ENCODE assay signal across 25 cellular contexts in genomic region chr6:3902786-3903648, GRCh38. TPM values are rescaled to one million over a fixed set of nuclear protein-coding genes. Genes with fewer than 3 reads are reported as not detected.
DNase-seq lines count a peak whose midpoint lies in the region; ATAC-seq and TF ChIP-seq lines count a peak whose summit lies in the region.
"Had no signal": no experiment of that assay in that cellular context is flagged by ENCODE, and none has a peak within 500 bp of the region (broad histone marks: within the 10 kb centered on the region; RNA-seq: fewer than 3 reads in every experiment).

No MANE protein-coding gene starts in this region.

- H3K4me3 ChIP-seq in heart right ventricle (peak overlapping the region in 1 of 10 donors; percentile 17), mesenchymal stem cell (ENCODE audit: insufficient read depth in 1 of 2, low read depth in 1 of 2, low read length in 2 of 2) (no peak overlapping the region), upper lobe of right lung (no peak overlapping the region)
- H3K4me3 ChIP-seq: body of pancreas, esophagus squamous epithelium, left lung had no signal

- H3K27me3 Mint-ChIP-seq in MCF 10A (ENCODE audit: insufficient read depth, unreplicated experiment), result no peaks in the 10 kb centered on the region
- peaks cover 5% of the 10 kb centered on the region for H3K27me3 Mint-ChIP-seq in endothelial cell (ENCODE audit: unreplicated experiment)

- peak overlapping the region in 2 of 10 donors; percentile 6 to 34 for H3K27ac ChIP-seq in heart right ventricle
- H3K27ac ChIP-seq in mesenchymal stem cell (ENCODE audit: low read length, poor library complexity, severe bottlenecking), result no peak overlapping the region
- no peak overlapping the region for H3K27ac ChIP-seq in upper lobe of right lung
- H3K27ac ChIP-seq: 22Rv1, body of pancreas, esophagus squamous epithelium, left lung had no signal

- no peak overlapping the region for H3K4me2 ChIP-seq in mesenchymal stem cell (ENCODE audit: low read length, poor library complexity, severe bottlenecking)

- H3K27ac Mint-ChIP-seq in MCF 10A (ENCODE audit: low read depth, unreplicated experiment), result no peak overlapping the region
- H3K27ac Mint-ChIP-seq in endothelial cell (ENCODE audit: unreplicated experiment), result no peak overlapping the region
- H3K27ac Mint-ChIP-seq: activated B cell treated with CpG ODN at 0.5 μM for 24 hours; activated CD4-positive, alpha-beta memory T cell treated with anti-CD3 and anti-CD28 coated beads for 36 hours; activated naive CD8-positive, alpha-beta T cell treated with anti-CD3 and anti-CD28 coated beads, Interleukin-2, amount 10 ng/mL, durations not matched to agents 7 days and 5 days; immature natural killer cell; mesothelial cell of epicardium; natural killer cell had no signal

- no peak overlapping the region for H3K18ac ChIP-seq in mesenchymal stem cell (ENCODE audit: low read depth in 1 of 2, low read length in 2 of 2)

- H3K4me3 Mint-ChIP-seq in MCF 10A (ENCODE audit: unreplicated experiment), result no peak overlapping the region
- no peak overlapping the region for H3K4me3 Mint-ChIP-seq in endothelial cell (ENCODE audit: unreplicated experiment)
- H3K4me3 Mint-ChIP-seq: activated B cell treated with CpG ODN at 0.5 μM for 24 hours; activated CD4-positive, alpha-beta memory T cell treated with anti-CD3 and anti-CD28 coated beads for 36 hours; activated naive CD8-positive, alpha-beta T cell treated with anti-CD3 and anti-CD28 coated beads, Interleukin-2, amount 10 ng/mL, durations not matched to agents 7 days and 5 days; mesothelial cell of epicardium; natural killer cell had no signal

- H3K27me3 ChIP-seq in heart right ventricle, result no peaks in the 10 kb centered on the region
- no peaks in the 10 kb centered on the region for H3K27me3 ChIP-seq in mesenchymal stem cell (ENCODE audit: control insufficient read depth in 1 of 2, insufficient read depth in 1 of 2, low read length in 2 of 2)
- no peaks in the 10 kb centered on the region for H3K27me3 ChIP-seq in upper lobe of right lung
- H3K27me3 ChIP-seq: body of pancreas, left lung had no signal

- ATAC-seq in heart right ventricle (peak in 5 of 8 donors; percentile 14 to 42 (median 31)), left ventricle myocardium superior (no peak), upper lobe of right lung (peak; percentile 43)
- ATAC-seq: body of pancreas, left lung, natural killer cell had no signal

- H3K9me3 Mint-ChIP-seq in MCF 10A (ENCODE audit: unreplicated experiment) (no peaks in the 10 kb centered on the region), endothelial cell (ENCODE audit: unreplicated experiment) (no peaks in the 10 kb centered on the region)
- H3K9me3 Mint-ChIP-seq: activated B cell treated with CpG ODN at 0.5 μM for 24 hours; activated CD4-positive, alpha-beta memory T cell treated with anti-CD3 and anti-CD28 coated beads for 36 hours; activated naive CD8-positive, alpha-beta T cell treated with anti-CD3 and anti-CD28 coated beads, Interleukin-2, amount 10 ng/mL, durations not matched to agents 7 days and 5 days; immature natural killer cell; natural killer cell had no signal

- DNase-seq in heart right ventricle (no peak), left ventricle myocardium superior (no peak), UCSD-AML1 (lab: John Stamatoyannopoulos, UW; ENCODE audit: unreplicated experiment) (peak; percentile 16), mesenchymal stem cell (no peak), upper lobe of right lung (no peak), MCF 10A (ENCODE audit: unreplicated experiment) (no peak), NCI-H82 treated with DMSO at 0.1 percent for 48 hours (lab: John Stamatoyannopoulos, UW; ENCODE audit: unreplicated experiment) (no peak), endothelial cell (ENCODE audit: low spot score) (no peak)
- DNase-seq: activated B cell treated with CpG ODN at 0.5 μM for 24 hours; activated CD4-positive, alpha-beta memory T cell treated with anti-CD3 and anti-CD28 coated beads for 36 hours; activated naive CD8-positive, alpha-beta T cell treated with anti-CD3 and anti-CD28 coated beads, Interleukin-2, amount 10 ng/mL, durations not matched to agents 7 days and 5 days; body of pancreas; effector memory CD4-positive, alpha-beta T cell; esophagus squamous epithelium; hippocampal formation; immature natural killer cell; left lung; natural killer cell; NCI-H510A treated with DMSO at 0.1 percent for 48 hours; stimulated activated CD4-positive, alpha-beta T cell treated with anti-CD3 and anti-CD28 coated beads, Interleukin-4, amount 100 ng/mL, for 24 hours; stimulated activated naive CD4-positive, alpha-beta T cell treated with Interleukin-2 at 50 U/mL for 16 hours; T-helper 9 cell; trophoblast cell had no signal

- 69 to 78% methylated on average over 13 of the region's 13 CpGs for WGBS in heart right ventricle, 2 donors
- 95% methylated on average over 12 of the region's 13 CpGs for WGBS in mesenchymal stem cell

- no peak overlapping the region for H3K4ac ChIP-seq in mesenchymal stem cell (ENCODE audit: low read depth in 1 of 2, low read length in 2 of 2)

- H4K8ac ChIP-seq in mesenchymal stem cell (ENCODE audit: low read length), result no peak overlapping the region

- H3K9me3 ChIP-seq in heart right ventricle (no peaks in the 10 kb centered on the region), mesenchymal stem cell (ENCODE audit: control insufficient read depth, low read length) (no peaks in the 10 kb centered on the region), upper lobe of right lung (no peaks in the 10 kb centered on the region)
- H3K9me3 ChIP-seq: body of pancreas, esophagus squamous epithelium, left lung had no signal

- no peaks in the 10 kb centered on the region for H3K36me3 ChIP-seq in heart right ventricle
- no peaks in the 10 kb centered on the region for H3K36me3 ChIP-seq in mesenchymal stem cell (ENCODE audit: control insufficient read depth in 1 of 2, insufficient read depth in 2 of 2, low read depth in 1 of 2, low read length in 2 of 2)
- H3K36me3 ChIP-seq in upper lobe of right lung, result no peaks in the 10 kb centered on the region
- H3K36me3 ChIP-seq: esophagus squamous epithelium, left lung had no signal

- H3K14ac ChIP-seq in mesenchymal stem cell (ENCODE audit: low read length in 2 of 2), result no peak overlapping the region

- no peak overlapping the region for H3K23ac ChIP-seq in mesenchymal stem cell (ENCODE audit: low read length in 2 of 2)

- H3K36me3 Mint-ChIP-seq in MCF 10A (ENCODE audit: insufficient read depth, unreplicated experiment), result no peaks in the 10 kb centered on the region
- H3K36me3 Mint-ChIP-seq in endothelial cell (ENCODE audit: low read depth, unreplicated experiment), result no peaks in the 10 kb centered on the region
- H3K36me3 Mint-ChIP-seq: activated CD4-positive, alpha-beta memory T cell treated with anti-CD3 and anti-CD28 coated beads for 36 hours; activated naive CD8-positive, alpha-beta T cell treated with anti-CD3 and anti-CD28 coated beads, Interleukin-2, amount 10 ng/mL, durations not matched to agents 7 days and 5 days; immature natural killer cell; mesothelial cell of epicardium; natural killer cell had no signal

- H4K91ac ChIP-seq in mesenchymal stem cell (ENCODE audit: low read length), result no peak overlapping the region

- intact Hi-C loops in heart right ventricle (cut with DNase I) (no loop called here), left ventricle myocardium superior (cut with micrococcal nuclease) (no loop called here), upper lobe of right lung (cut with DNase I) (no loop called here), MCF 10A (cut with micrococcal nuclease) (no loop called here)

- POLR2A ChIA-PET in MCF 10A (lab: Yijun Ruan, JAX), result interaction anchor here (1.6 to 2.2 kb wide), 2 partner anchors 10 to 29 kb away, joined by 3 to 8 read pairs; no protein-coding TSS in a partner anchor

- no TSS peak for BruUV-seq in MCF 10A (replicated peaks; lab: Mats Ljungman, UMichigan)

- peak overlapping the region; percentile 44 for H3K9ac ChIP-seq in mesenchymal stem cell (ENCODE audit: low read length)

- H2AK5ac ChIP-seq in mesenchymal stem cell (ENCODE audit: low read length, severe bottlenecking), result no peak overlapping the region

- CTCF ChIA-PET in MCF 10A (lab: Yijun Ruan, JAX), result interaction anchor here (0.5 kb wide), 1 partner anchor 25 kb away, joined by 4 read pairs; no protein-coding TSS in a partner anchor

- H3K4me1 Mint-ChIP-seq in MCF 10A (ENCODE audit: insufficient read depth, unreplicated experiment) (peaks cover 17% of the 10 kb centered on the region), endothelial cell (ENCODE audit: unreplicated experiment) (peaks cover 36% of the 10 kb centered on the region)
- H3K4me1 Mint-ChIP-seq: activated B cell treated with CpG ODN at 0.5 μM for 24 hours; activated naive CD8-positive, alpha-beta T cell treated with anti-CD3 and anti-CD28 coated beads, Interleukin-2, amount 10 ng/mL, durations not matched to agents 7 days and 5 days; immature natural killer cell; natural killer cell had no signal

- H2BK15ac ChIP-seq in mesenchymal stem cell (ENCODE audit: low read depth, poor library complexity, severe bottlenecking), result no peak overlapping the region

- peaks cover 0 to 16% (median 10%) of the 10 kb centered on the region in 9 donors for H3K4me1 ChIP-seq in heart right ventricle
- H3K4me1 ChIP-seq in mesenchymal stem cell (ENCODE audit: control insufficient read depth, insufficient read depth, low read depth, low read length), result peaks cover 13% of the 10 kb centered on the region
- no peaks in the 10 kb centered on the region for H3K4me1 ChIP-seq in upper lobe of right lung
- H3K4me1 ChIP-seq: esophagus squamous epithelium, left lung had no signal

- TF ChIP-seq CTCF in heart right ventricle (IDR thresholded peaks at IDR 0.05) (no peak), upper lobe of right lung (IDR thresholded peaks at IDR 0.05) (no peak), MCF 10A (IDR thresholded peaks at IDR 0.05; ENCODE audit: unreplicated experiment) (no peak), endothelial cell (IDR thresholded peaks at IDR 0.05; ENCODE audit: unreplicated experiment) (no peak)

- H2BK5ac ChIP-seq in mesenchymal stem cell (ENCODE audit: low read depth, low read length, poor library complexity, severe bottlenecking), result no peak overlapping the region

- no peaks in the 10 kb centered on the region for H3K79me1 ChIP-seq in mesenchymal stem cell (replicated peaks; ENCODE audit: low read length, poor library complexity, severe bottlenecking)

- H2BK120ac ChIP-seq in mesenchymal stem cell (ENCODE audit: low read depth, low read length), result no peak overlapping the region

- no peak overlapping the region for H2BK12ac ChIP-seq in mesenchymal stem cell (ENCODE audit: low read length in 2 of 2)

- no peak overlapping the region for H2AFZ ChIP-seq in mesenchymal stem cell (ENCODE audit: low read depth, low read length)

RNA-seq across cellular contexts. Expression of gene FAM50B, which starts 53.8 kb away (rescaled TPM):
- total RNA-seq in heart right ventricle, result 10 to 100 TPM; 13.2 to 31.3 (median 22.4) TPM
- 10 to 100 TPM in 1 of 2 donors, 1 to 10 TPM in 1; 5.9 to 25.3 TPM for polyA plus RNA-seq in heart right ventricle
- total RNA-seq in left ventricle myocardium superior, result 28.2 TPM
- polyA plus RNA-seq in mesenchymal stem cell (2013, experiment 1 of 2), result 2.1 TPM
- 2.1 TPM for polyA plus RNA-seq in mesenchymal stem cell (2013, experiment 2 of 2)
- total RNA-seq in upper lobe of right lung, result 13.1 TPM
- total RNA-seq in MCF 10A (2022), result 4.0 and 4.3 TPM in 2 replicates
- 3.8 TPM for total RNA-seq in endothelial cell (ENCODE audit: unreplicated experiment)
